Comparison of ENCODE assay signal across 20 cellular contexts in the genomic region with DNA sequence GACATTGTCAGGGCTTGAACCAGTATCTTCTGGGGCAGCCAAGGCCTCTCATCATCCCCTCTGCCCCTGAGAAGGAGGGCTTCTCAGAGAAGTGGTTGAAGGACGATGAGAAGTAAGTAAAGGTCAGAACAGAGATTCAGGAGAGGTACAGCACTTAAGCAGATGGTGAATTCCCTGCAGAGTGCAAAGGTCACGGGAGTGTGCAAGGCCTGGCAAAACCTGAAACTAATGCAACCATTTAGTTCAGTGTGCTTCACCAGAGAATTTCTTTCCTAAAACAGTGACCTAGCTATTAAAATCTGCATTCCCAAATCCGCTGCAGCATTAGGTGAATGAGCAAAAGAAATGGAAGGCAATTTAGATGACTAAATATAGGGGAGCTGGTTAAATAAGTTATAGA. TPM values are rescaled to one million over a fixed set of nuclear protein-coding genes. Genes with fewer than 3 reads are reported as not detected.
DNase-seq lines count a peak whose midpoint lies in the region; TF ChIP-seq lines count a peak whose summit lies in the region.
"Had no signal": no experiment of that assay in that cellular context is flagged by ENCODE, and none has a peak within 500 bp of the region (broad histone marks: within the 10 kb centered on the region; RNA-seq: fewer than 3 reads in every experiment).

No MANE protein-coding gene starts in this region.

- H3K4me1 Mint-ChIP-seq in activated CD4-positive, alpha-beta memory T cell treated with anti-CD3 and anti-CD28 coated beads for 36 hours (ENCODE audit: low read depth) = peaks cover 87% of the 10 kb centered on the region
- peaks cover 69% of the 10 kb centered on the region for H3K4me1 Mint-ChIP-seq in activated CD4-positive, alpha-beta memory T cell treated with anti-CD3 and anti-CD28 coated beads, Interleukin-2, amount 10 ng/mL, durations not matched to agents 7 days and 5 days
- H3K4me1 Mint-ChIP-seq in glutamatergic neuron (ENCODE audit: low read depth, unreplicated experiment) = peaks cover 41% of the 10 kb centered on the region
- H3K4me1 Mint-ChIP-seq: naive B cell had no signal

- TF ChIP-seq CTCF in glutamatergic neuron (IDR thresholded peaks at IDR 0.05; ENCODE audit: partially characterized antibody, unreplicated experiment) = no peak

- peaks cover 6% of the 10 kb centered on the region for H3K36me3 Mint-ChIP-seq in activated CD4-positive, alpha-beta memory T cell treated with anti-CD3 and anti-CD28 coated beads for 36 hours
- peaks cover 14% of the 10 kb centered on the region for H3K36me3 Mint-ChIP-seq in activated CD4-positive, alpha-beta memory T cell treated with anti-CD3 and anti-CD28 coated beads, Interleukin-2, amount 10 ng/mL, durations not matched to agents 7 days and 5 days (ENCODE audit: low read depth)
- no peaks in the 10 kb centered on the region for H3K36me3 Mint-ChIP-seq in glutamatergic neuron (ENCODE audit: unreplicated experiment)
- H3K36me3 Mint-ChIP-seq: naive B cell; stimulated activated naive B cell treated with anti-CD40 and anti-IgM and Interleukin-4, amounts not matched to agents 10 μg/mL and 1 μg/mL and 100 μg/mL, for 72 hours had no signal

- peaks cover 100% of the 10 kb centered on the region for H3K4me1 ChIP-seq in Karpas-422 (ENCODE audit: low read length)
- H3K4me1 ChIP-seq: prostate gland, upper lobe of right lung had no signal

- H3K27ac Mint-ChIP-seq in activated CD4-positive, alpha-beta memory T cell treated with anti-CD3 and anti-CD28 coated beads for 36 hours = no peak overlapping the region
- no peak overlapping the region for H3K27ac Mint-ChIP-seq in activated CD4-positive, alpha-beta memory T cell treated with anti-CD3 and anti-CD28 coated beads, Interleukin-2, amount 10 ng/mL, durations not matched to agents 7 days and 5 days
- H3K27ac Mint-ChIP-seq in glutamatergic neuron (ENCODE audit: unreplicated experiment) = peak overlapping the region; percentile 91
- H3K27ac Mint-ChIP-seq: stimulated activated naive B cell treated with anti-CD40 and anti-IgM and Interleukin-4, amounts not matched to agents 10 μg/mL and 1 μg/mL and 100 μg/mL, for 72 hours had no signal

- no peaks in the 10 kb centered on the region for H3K9me3 Mint-ChIP-seq in activated CD4-positive, alpha-beta memory T cell treated with anti-CD3 and anti-CD28 coated beads for 36 hours
- H3K9me3 Mint-ChIP-seq in activated CD4-positive, alpha-beta memory T cell treated with anti-CD3 and anti-CD28 coated beads, Interleukin-2, amount 10 ng/mL, durations not matched to agents 7 days and 5 days = no peaks in the 10 kb centered on the region
- H3K9me3 Mint-ChIP-seq in glutamatergic neuron (ENCODE audit: unreplicated experiment) = no peaks in the 10 kb centered on the region
- H3K9me3 Mint-ChIP-seq: CD14-positive monocyte; naive B cell; stimulated activated naive B cell treated with anti-CD40 and anti-IgM and Interleukin-4, amounts not matched to agents 10 μg/mL and 1 μg/mL and 100 μg/mL, for 72 hours had no signal

- DNase-seq in activated CD4-positive, alpha-beta memory T cell treated with anti-CD3 and anti-CD28 coated beads for 36 hours = peak; percentile 8
- no peak for DNase-seq in activated CD4-positive, alpha-beta memory T cell treated with anti-CD3 and anti-CD28 coated beads, Interleukin-2, amount 10 ng/mL, durations not matched to agents 7 days and 5 days
- DNase-seq in Karpas-422 (no peak), glutamatergic neuron (peak; percentile 28), renal cortical epithelial cell (ENCODE audit: low read depth) (peak; percentile 4), HuH-7.5 (ENCODE audit: low spot score) (no peak), dedifferentiated amniotic fluid mesenchymal stem cell (ENCODE audit: extremely low spot score) (no peak), GM03348 (ENCODE audit: low spot score) (no peak)
- DNase-seq: ACHN; DND-41; effector memory CD4-positive, alpha-beta T cell; KG1; naive B cell; NCI-H2081 treated with DMSO at 0.1 percent for 48 hours; stimulated activated naive B cell treated with anti-CD40 and anti-IgM and Interleukin-4, amounts not matched to agents 10 μg/mL and 1 μg/mL and 100 μg/mL, for 72 hours; upper lobe of right lung; WERI-Rb-1 had no signal

- H4K20me1 ChIP-seq in Karpas-422 (ENCODE audit: insufficient read depth, low read depth, low read length) = no peaks in the 10 kb centered on the region; the same call in 1 of the 2 replicates

- H3K36me3 ChIP-seq in Karpas-422 (ENCODE audit: insufficient read depth, low read length) = no peaks in the 10 kb centered on the region
- H3K36me3 ChIP-seq: prostate gland, upper lobe of right lung, WERI-Rb-1 had no signal

- H3K4me3 ChIP-seq in Karpas-422 (ENCODE audit: low read length) = no peak overlapping the region
- H3K4me3 ChIP-seq: lung, prostate gland, upper lobe of right lung had no signal

- H3K4me2 ChIP-seq in Karpas-422 (ENCODE audit: low read depth, low read length, poor library complexity, severe bottlenecking) = peak overlapping the region; percentile 60

- H3K4me3 Mint-ChIP-seq in activated CD4-positive, alpha-beta memory T cell treated with anti-CD3 and anti-CD28 coated beads for 36 hours = no peak overlapping the region
- H3K4me3 Mint-ChIP-seq in activated CD4-positive, alpha-beta memory T cell treated with anti-CD3 and anti-CD28 coated beads, Interleukin-2, amount 10 ng/mL, durations not matched to agents 7 days and 5 days = no peak overlapping the region
- H3K4me3 Mint-ChIP-seq in glutamatergic neuron (ENCODE audit: unreplicated experiment) = peak overlapping the region; percentile 39
- H3K4me3 Mint-ChIP-seq: CD14-positive monocyte; naive B cell; stimulated activated naive B cell treated with anti-CD40 and anti-IgM and Interleukin-4, amounts not matched to agents 10 μg/mL and 1 μg/mL and 100 μg/mL, for 72 hours had no signal

- H2AFZ ChIP-seq in Karpas-422 (ENCODE audit: low read length) = no peak overlapping the region

- POLR2A ChIA-PET in activated CD4-positive, alpha-beta memory T cell treated with anti-CD3 and anti-CD28 coated beads for 36 hours (lab: Charles Lee) = interaction anchor here (6.6 kb wide), 1 partner anchor 10 kb away, joined by 69 read pairs; no protein-coding TSS in a partner anchor
- POLR2A ChIA-PET in activated CD4-positive, alpha-beta memory T cell treated with anti-CD3 and anti-CD28 coated beads, Interleukin-2, amount 10 ng/mL, durations not matched to agents 7 days and 5 days (lab: Charles Lee) = interaction anchor here (6.7 kb wide), 1 partner anchor 59 kb away, joined by 52 read pairs; the partner anchor contains the start of gene TRERF1

- H3K9ac ChIP-seq in Karpas-422 (ENCODE audit: low read length) = peak overlapping the region; percentile 13; the same call in 1 of the 2 replicates

- H3K79me2 ChIP-seq in Karpas-422 (ENCODE audit: low read length) = peaks cover 100% of the 10 kb centered on the region

- H3K9me3 ChIP-seq in Karpas-422 (ENCODE audit: low read length) = no peaks in the 10 kb centered on the region
- H3K9me3 ChIP-seq: prostate gland, upper lobe of right lung had no signal

- CTCF ChIA-PET in activated CD4-positive, alpha-beta memory T cell treated with anti-CD3 and anti-CD28 coated beads for 36 hours (lab: Charles Lee) = no interaction called here
- CTCF ChIA-PET in activated CD4-positive, alpha-beta memory T cell treated with anti-CD3 and anti-CD28 coated beads, Interleukin-2, amount 10 ng/mL, durations not matched to agents 7 days and 5 days (lab: Charles Lee) = no interaction called here

- no peaks in the 10 kb centered on the region for H3K9me2 ChIP-seq in Karpas-422 (replicated peaks; ENCODE audit: insufficient read depth, low read length)

- intact Hi-C loops in activated CD4-positive, alpha-beta memory T cell treated with anti-CD3 and anti-CD28 coated beads for 36 hours (cut with micrococcal nuclease) = no loop called here

- no peaks in the 10 kb centered on the region for H3K27me3 ChIP-seq in Karpas-422 (ENCODE audit: low read length)
- H3K27me3 ChIP-seq: upper lobe of right lung had no signal

- H3K27ac ChIP-seq in Karpas-422 (ENCODE audit: low read length) = peak overlapping the region; percentile 73
- H3K27ac ChIP-seq: prostate gland, upper lobe of right lung, WERI-Rb-1 had no signal

- H3K27me3 Mint-ChIP-seq in activated CD4-positive, alpha-beta memory T cell treated with anti-CD3 and anti-CD28 coated beads for 36 hours = no peaks in the 10 kb centered on the region
- no peaks in the 10 kb centered on the region for H3K27me3 Mint-ChIP-seq in activated CD4-positive, alpha-beta memory T cell treated with anti-CD3 and anti-CD28 coated beads, Interleukin-2, amount 10 ng/mL, durations not matched to agents 7 days and 5 days
- H3K27me3 Mint-ChIP-seq in glutamatergic neuron (ENCODE audit: unreplicated experiment) = peaks cover 2% of the 10 kb centered on the region
- H3K27me3 Mint-ChIP-seq: naive B cell; stimulated activated naive B cell treated with anti-CD40 and anti-IgM and Interleukin-4, amounts not matched to agents 10 μg/mL and 1 μg/mL and 100 μg/mL, for 72 hours had no signal

RNA-seq across cellular contexts. Expression of gene TRERF1, which starts 58.4 kb away (rescaled TPM):
- total RNA-seq in activated CD4-positive, alpha-beta memory T cell treated with anti-CD3 and anti-CD28 coated beads for 36 hours = 10 to 100 TPM; 16.3 to 16.7 TPM
- total RNA-seq in activated CD4-positive, alpha-beta memory T cell treated with anti-CD3 and anti-CD28 coated beads, Interleukin-2, amount 10 ng/mL, durations not matched to agents 7 days and 5 days = 10 to 100 TPM; 17.4 to 18.2 TPM
- 30.2 and 32.7 TPM in 2 replicates for total RNA-seq in Karpas-422 (2014; rRNA removed; shearing (Covaris generic); ENCODE audit: low replicate concordance)
- total RNA-seq in glutamatergic neuron (ENCODE audit: unreplicated experiment) = 12.8 TPM
- total RNA-seq in renal cortical epithelial cell = 0.35 and 1.3 TPM in 2 replicates

Comparison
In these comparisons a context has a peak if more than half of its experiments do, and no peak if none do; other contexts are left out.
1. DNase-seq: peak in activated CD4-positive, alpha-beta memory T cell treated with anti-CD3 and anti-CD28 coated beads for 36 hours (single experiment), glutamatergic neuron (single experiment) and renal cortical epithelial cell (single experiment); none in activated CD4-positive, alpha-beta memory T cell treated with anti-CD3 and anti-CD28 coated beads, Interleukin-2, amount 10 ng/mL, durations not matched to agents 7 days and 5 days (single experiment), Karpas-422 (single experiment), HuH-7.5 (single experiment), dedifferentiated amniotic fluid mesenchymal stem cell (single experiment) and GM03348 (single experiment).